In genomic region chr18:61840324-61840723, GRCh38 we compare ENCODE assay signal across 1 cellular context.
TF ChIP-seq lines count a peak whose summit lies in the region.

No MANE protein-coding gene starts in this region.

TF ChIP-seq in HepG2, 621 proteins besides CTCF, POLR2A, EP300 and RAD21:
- TF ChIP-seq, protein P1, sequence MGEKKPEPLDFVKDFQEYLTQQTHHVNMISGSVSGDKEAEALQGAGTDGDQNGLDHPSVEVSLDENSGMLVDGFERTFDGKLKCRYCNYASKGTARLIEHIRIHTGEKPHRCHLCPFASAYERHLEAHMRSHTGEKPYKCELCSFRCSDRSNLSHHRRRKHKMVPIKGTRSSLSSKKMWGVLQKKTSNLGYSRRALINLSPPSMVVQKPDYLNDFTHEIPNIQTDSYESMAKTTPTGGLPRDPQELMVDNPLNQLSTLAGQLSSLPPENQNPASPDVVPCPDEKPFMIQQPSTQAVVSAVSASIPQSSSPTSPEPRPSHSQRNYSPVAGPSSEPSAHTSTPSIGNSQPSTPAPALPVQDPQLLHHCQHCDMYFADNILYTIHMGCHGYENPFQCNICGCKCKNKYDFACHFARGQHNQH (CRISPR knock-in tag; IDR thresholded peaks at IDR 0.05): no peak
- peak; percentile 36; the same call in 1 of the 2 replicates for TF ChIP-seq CEBPB (IDR thresholded peaks at IDR 0.05; ENCODE audit: borderline replicate concordance, low read depth, low read length)
- TF ChIP-seq ATF7 (IDR thresholded peaks at IDR 0.05): peak; percentile 16; the same call in 1 of the 2 replicates
- no peak for TF ChIP-seq ATF7 (CRISPR knock-in tag; IDR thresholded peaks at IDR 0.05)
- no peak for TF ChIP-seq ZSCAN22 (CRISPR knock-in tag; IDR thresholded peaks at IDR 0.05)
